20 cellular contexts compared by ENCODE assay signal in the genomic region with DNA sequence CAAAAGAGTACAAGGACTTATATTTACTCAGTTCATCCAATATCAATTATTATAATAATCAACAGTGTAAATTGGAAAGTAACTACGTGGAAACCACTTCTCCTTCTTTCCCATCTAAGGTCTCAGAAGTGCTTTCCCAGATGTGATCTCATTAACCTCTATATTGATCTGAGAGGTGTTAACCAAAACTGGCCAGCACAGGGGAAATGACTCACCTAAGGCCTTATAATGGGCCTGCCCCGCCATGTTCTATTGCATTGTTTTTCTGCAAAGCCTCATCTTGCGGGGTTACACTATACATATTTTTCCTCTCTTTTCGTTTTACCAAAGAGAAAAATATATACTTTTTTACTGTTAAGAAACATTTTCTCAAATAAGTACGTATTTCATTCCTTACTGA.
"Had no signal": no experiment of that assay in that cellular context is flagged by ENCODE, and none has a peak within 500 bp of the region (broad histone marks: within the 10 kb centered on the region; RNA-seq: fewer than 3 reads in every experiment).

No MANE protein-coding gene starts in this region.

- H3K27ac ChIP-seq: foreskin keratinocyte, hepatocyte, psoas muscle, right lobe of liver, stomach, thoracic aorta, transverse colon had no signal

- H3K36me3 ChIP-seq: right lobe of liver, stomach, thoracic aorta, transverse colon had no signal

- H3K4me1 Mint-ChIP-seq: naive thymus-derived CD4-positive, alpha-beta T cell had no signal

- H3K27me3 Mint-ChIP-seq: stimulated activated memory B cell treated with anti-CD40 and anti-IgM and Interleukin-4, amounts not matched to agents 10 μg/mL and 1 μg/mL and 100 μg/mL, for 72 hours had no signal

- H3K36me3 Mint-ChIP-seq: naive thymus-derived CD4-positive, alpha-beta T cell; stimulated activated memory B cell treated with anti-CD40 and anti-IgM and Interleukin-4, amounts not matched to agents 10 μg/mL and 1 μg/mL and 100 μg/mL, for 72 hours had no signal

- DNase-seq: cortex of kidney; effector memory CD8-positive, alpha-beta T cell; erythroblast; foreskin keratinocyte; head of caudate nucleus; left colon; left ventricle myocardium superior; naive thymus-derived CD4-positive, alpha-beta T cell; nephron progenitor cell; psoas muscle; retina; right lobe of liver; stimulated activated CD4-positive, alpha-beta T cell treated with anti-CD3 and anti-CD28 coated beads, Interleukin-4, amount 100 ng/mL, for 1 hour; stimulated activated CD8-positive, alpha-beta memory T cell treated with anti-CD3 and anti-CD28 coated beads, Interleukin-4, amount 100 ng/mL, for 48 hours; stomach; substantia nigra; transverse colon had no signal

- H3K27ac Mint-ChIP-seq: effector memory CD8-positive, alpha-beta T cell; naive thymus-derived CD4-positive, alpha-beta T cell; nephron progenitor cell; stimulated activated memory B cell treated with anti-CD40 and anti-IgM and Interleukin-4, amounts not matched to agents 10 μg/mL and 1 μg/mL and 100 μg/mL, for 72 hours had no signal

- H3K4me3 Mint-ChIP-seq: effector memory CD8-positive, alpha-beta T cell; naive thymus-derived CD4-positive, alpha-beta T cell; nephron progenitor cell; stimulated activated memory B cell treated with anti-CD40 and anti-IgM and Interleukin-4, amounts not matched to agents 10 μg/mL and 1 μg/mL and 100 μg/mL, for 72 hours had no signal

- H3K9me3 Mint-ChIP-seq: effector memory CD8-positive, alpha-beta T cell; naive thymus-derived CD4-positive, alpha-beta T cell; stimulated activated memory B cell treated with anti-CD40 and anti-IgM and Interleukin-4, amounts not matched to agents 10 μg/mL and 1 μg/mL and 100 μg/mL, for 72 hours had no signal

- ATAC-seq: effector memory CD8-positive, alpha-beta T cell; foreskin keratinocyte; left colon; left ventricle myocardium superior; naive thymus-derived CD4-positive, alpha-beta T cell; psoas muscle; right lobe of liver; stimulated activated memory B cell treated with anti-CD40 and anti-IgM and Interleukin-4, amounts not matched to agents 10 μg/mL and 1 μg/mL and 100 μg/mL, for 72 hours had no signal

- H3K27me3 ChIP-seq: foreskin keratinocyte, hepatocyte, right lobe of liver, stomach, transverse colon had no signal

- H3K4me3 ChIP-seq: hepatocyte, psoas muscle, right lobe of liver, stomach, thoracic aorta, transverse colon had no signal
